Comparison of ENCODE assay signal across 1 cellular context in genomic region chr13:99617474-99618255, GRCh38.
TF ChIP-seq lines count a peak whose summit lies in the region.

No MANE protein-coding gene starts in this region.

TF ChIP-seq in HepG2, 621 proteins besides CTCF, POLR2A, EP300 and RAD21 (continued from another document):
- no peak for TF ChIP-seq ZNF780A (CRISPR knock-in tag; IDR thresholded peaks at IDR 0.05)
- no peak for TF ChIP-seq ZNF296 (CRISPR knock-in tag; conservative IDR thresholded peaks at IDR 0.05)
- TF ChIP-seq POLR2AphosphoS2 (IDR thresholded peaks at IDR 0.05; ENCODE audit: low read depth, low read length): no peak
- TF ChIP-seq SIX1 (CRISPR knock-in tag; IDR thresholded peaks at IDR 0.05; ENCODE audit: borderline replicate concordance): no peak
- TF ChIP-seq, protein P1, sequence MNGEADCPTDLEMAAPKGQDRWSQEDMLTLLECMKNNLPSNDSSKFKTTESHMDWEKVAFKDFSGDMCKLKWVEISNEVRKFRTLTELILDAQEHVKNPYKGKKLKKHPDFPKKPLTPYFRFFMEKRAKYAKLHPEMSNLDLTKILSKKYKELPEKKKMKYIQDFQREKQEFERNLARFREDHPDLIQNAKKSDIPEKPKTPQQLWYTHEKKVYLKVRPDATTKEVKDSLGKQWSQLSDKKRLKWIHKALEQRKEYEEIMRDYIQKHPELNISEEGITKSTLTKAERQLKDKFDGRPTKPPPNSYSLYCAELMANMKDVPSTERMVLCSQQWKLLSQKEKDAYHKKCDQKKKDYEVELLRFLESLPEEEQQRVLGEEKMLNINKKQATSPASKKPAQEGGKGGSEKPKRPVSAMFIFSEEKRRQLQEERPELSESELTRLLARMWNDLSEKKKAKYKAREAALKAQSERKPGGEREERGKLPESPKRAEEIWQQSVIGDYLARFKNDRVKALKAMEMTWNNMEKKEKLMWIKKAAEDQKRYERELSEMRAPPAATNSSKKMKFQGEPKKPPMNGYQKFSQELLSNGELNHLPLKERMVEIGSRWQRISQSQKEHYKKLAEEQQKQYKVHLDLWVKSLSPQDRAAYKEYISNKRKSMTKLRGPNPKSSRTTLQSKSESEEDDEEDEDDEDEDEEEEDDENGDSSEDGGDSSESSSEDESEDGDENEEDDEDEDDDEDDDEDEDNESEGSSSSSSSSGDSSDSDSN (CRISPR knock-in tag; IDR thresholded peaks at IDR 0.05): no peak
- no peak for TF ChIP-seq HMG20B (CRISPR knock-in tag; conservative IDR thresholded peaks at IDR 0.05)
- no peak for TF ChIP-seq NR2F6 (IDR thresholded peaks at IDR 0.05)
- no peak for TF ChIP-seq NR2F6 (CRISPR knock-in tag; IDR thresholded peaks at IDR 0.05)
- TF ChIP-seq FOXP1 (IDR thresholded peaks at IDR 0.05): no peak
- TF ChIP-seq FOXP1 (CRISPR knock-in tag; IDR thresholded peaks at IDR 0.05): no peak
